ENCODE assay signal across 1 cellular context in genomic region chr2:74516070-74516633, GRCh38.
TF ChIP-seq lines count a peak whose summit lies in the region.

No MANE protein-coding gene starts in this region.

TF ChIP-seq in GM12878, 131 proteins besides CTCF, POLR2A, EP300 and RAD21:
- TF ChIP-seq USF1 (IDR thresholded peaks at IDR 0.05; ENCODE audit: borderline replicate concordance, extremely low read length, insufficient read depth, low read depth, low read length) (no peak), HSF1 (IDR thresholded peaks at IDR 0.05; ENCODE audit: low read depth, low read length) (no peak), SRF (IDR thresholded peaks at IDR 0.05; ENCODE audit: low read depth in 2 of 2, low read length in 2 of 2) (no peak), SREBF2 (IDR thresholded peaks at IDR 0.05; ENCODE audit: low read length) (no peak), SMARCA5 (IDR thresholded peaks at IDR 0.05) (no peak), RELA (IDR thresholded peaks at IDR 0.05; ENCODE audit: borderline replicate concordance, partially characterized antibody) (no peak), KAT2A (conservative IDR thresholded peaks at IDR 0.05; ENCODE audit: control insufficient read depth, low read depth, low read length) (no peak), TCF7 (IDR thresholded peaks at IDR 0.05; ENCODE audit: borderline replicate concordance) (no peak), ZBTB33 (IDR thresholded peaks at IDR 0.05) (no peak), ZNF24 (IDR thresholded peaks at IDR 0.05) (no peak), ZNF274 (IDR thresholded peaks at IDR 0.05; ENCODE audit: insufficient read depth, insufficient read length) (no peak), ZNF622 (IDR thresholded peaks at IDR 0.05) (no peak), SPI1 (IDR thresholded peaks at IDR 0.05; ENCODE audit: borderline replicate concordance, insufficient read depth, low read depth, low read length) (no peak), SP1 (IDR thresholded peaks at IDR 0.05; ENCODE audit: low read depth, low read length) (peak; percentile 87), MTA2 (IDR thresholded peaks at IDR 0.05; ENCODE audit: low read depth) (no peak), IKZF2 (IDR thresholded peaks at IDR 0.05) (no peak), EGR1 (IDR thresholded peaks at IDR 0.05; ENCODE audit: borderline replicate concordance in 1 of 2, low read depth in 2 of 2, low read length in 2 of 2) (no peak), SMAD1 (IDR thresholded peaks at IDR 0.05; ENCODE audit: low read depth, partially characterized antibody) (no peak), FOS (IDR thresholded peaks at IDR 0.05; ENCODE audit: borderline replicate concordance, extremely low read depth, insufficient read length) (peak; percentile 23), FOXK2 (IDR thresholded peaks at IDR 0.05) (no peak), YY1 (IDR thresholded peaks at IDR 0.05; ENCODE audit: low read depth, low read length) (0 out of 2 replicates have a peak, but pooled peaks have one; percentile 29), POU2F2 (IDR thresholded peaks at IDR 0.05; ENCODE audit: borderline replicate concordance, low read depth, low read length) (no peak), USF2 (IDR thresholded peaks at IDR 0.05; ENCODE audit: borderline replicate concordance, low read depth, low read length) (no peak), E2F8 (IDR thresholded peaks at IDR 0.05; ENCODE audit: low read depth, partially characterized antibody) (no peak), CREM (IDR thresholded peaks at IDR 0.05; ENCODE audit: low read depth) (no peak), CREB1 (IDR thresholded peaks at IDR 0.05; ENCODE audit: low read depth) (0 out of 2 replicates have a peak, but pooled peaks have one; percentile 19), ATF2 (IDR thresholded peaks at IDR 0.05; ENCODE audit: low read length) (no peak), WRNIP1 (IDR thresholded peaks at IDR 0.05; ENCODE audit: borderline replicate concordance, low read depth, low read length) (no peak), HCFC1 (IDR thresholded peaks at IDR 0.05; ENCODE audit: low read length) (no peak), BHLHE40 (IDR thresholded peaks at IDR 0.05; ENCODE audit: borderline replicate concordance in 1 of 2, low read depth in 2 of 2, low read length in 1 of 2) (no peak), ZNF217 (IDR thresholded peaks at IDR 0.05) (no peak), ELK1 (IDR thresholded peaks at IDR 0.05; ENCODE audit: low read depth, low read length) (no peak)
